ENCODE assay signal across 8 cellular contexts in genomic region chr14:50668008-50668851, GRCh38. TPM values are rescaled to one million over a fixed set of nuclear protein-coding genes. Genes with fewer than 3 reads are reported as not detected.
DNase-seq lines count a peak whose midpoint lies in the region; ATAC-seq and TF ChIP-seq lines count a peak whose summit lies in the region.

SAV1 (minus strand) TSS chr14:50668306; CDS start chr14:50667967, 339 bp downstream.

- CTCF ChIA-PET in CD8-positive, alpha-beta T cell (lab: Charles Lee): no interaction called here

- H3K4me1 ChIP-seq in CD8-positive, alpha-beta T cell (ENCODE audit: insufficient read depth, low read length): peaks cover 16% of the 10 kb centered on the region

- peak within 1 kb of the TSS; percentile 84 for H3K27ac Mint-ChIP-seq in CD8-positive, alpha-beta T cell

- no peaks in the 10 kb centered on the region for H3K27me3 ChIP-seq in CD8-positive, alpha-beta T cell (ENCODE audit: insufficient read depth, low read length)
- no peaks in the 10 kb centered on the region for H3K27me3 ChIP-seq in HL-60 (ENCODE audit: insufficient read depth, poor library complexity, severe bottlenecking)

- no peaks in the 10 kb centered on the region for H3K9me3 ChIP-seq in CD8-positive, alpha-beta T cell (ENCODE audit: low read length)

- ATAC-seq in CD8-positive, alpha-beta T cell: peak; percentile 38
- ATAC-seq in GM19438 (IDR thresholded peaks at IDR 0.05; ENCODE audit: low read depth, unreplicated experiment): peak; percentile 61

- H3K4me3 ChIP-seq in CD8-positive, alpha-beta T cell (ENCODE audit: low read depth, low read length): peak within 1 kb of the TSS; percentile 60
- H3K4me3 ChIP-seq in HL-60 (replicated peaks; ENCODE audit: insufficient read depth, low read length) (peak within 1 kb of the TSS; percentile 80), epithelial cell of proximal tubule (ENCODE audit: low read depth, low read length) (peak within 1 kb of the TSS; percentile 77)

- POLR2A ChIA-PET in CD8-positive, alpha-beta T cell (lab: Charles Lee): interaction anchor here (1.0 kb wide), 1 partner anchor 117 kb away, joined by 3 read pairs; no protein-coding TSS in a partner anchor

- H3K9me3 Mint-ChIP-seq in CD8-positive, alpha-beta T cell: no peaks in the 10 kb centered on the region

- no peak within 1 kb of the TSS for H3K4me3 Mint-ChIP-seq in CD8-positive, alpha-beta T cell

- intact Hi-C loops in CD8-positive, alpha-beta T cell (cut with DNase I, micrococcal nuclease): loop anchor here in 1 of 2 experiments (5.0 to 10.0 kb wide), 2 partner anchors 54 to 353 kb away; partner anchors contain the start of genes DMAC2L and L2HGDH

- peaks cover 20% of the 10 kb centered on the region for H3K4me1 Mint-ChIP-seq in CD8-positive, alpha-beta T cell (ENCODE audit: low read depth)

- no peaks in the 10 kb centered on the region for H3K36me3 ChIP-seq in CD8-positive, alpha-beta T cell (ENCODE audit: insufficient read depth, low read length)

- H3K36me3 Mint-ChIP-seq in CD8-positive, alpha-beta T cell: peaks cover 10% of the 10 kb centered on the region

- TF ChIP-seq CTCF in CD8-positive, alpha-beta T cell (IDR thresholded peaks at IDR 0.05): no peak
- no peak for TF ChIP-seq CTCF in HL-60 (IDR thresholded peaks at IDR 0.05; ENCODE audit: insufficient read depth, low read length)
- TF ChIP-seq CTCF in epithelial cell of proximal tubule (conservative IDR thresholded peaks at IDR 0.05; ENCODE audit: low read depth, low read length): no peak

- peak within 1 kb of the TSS; percentile 52 for H3K27ac ChIP-seq in CD8-positive, alpha-beta T cell (ENCODE audit: low read depth, low read length)
- peak within 1 kb of the TSS; percentile 60 for H3K27ac ChIP-seq in HL-60 (replicated peaks)

- no peaks in the 10 kb centered on the region for H3K27me3 Mint-ChIP-seq in CD8-positive, alpha-beta T cell (ENCODE audit: low read depth)

- DNase-seq in CD8-positive, alpha-beta T cell: peak; percentile 13 to 67 (median 39)
- DNase-seq in HL-60 (ENCODE audit: low read depth in 1 of 2, low spot score in 1 of 2): peak in 1 of 2 experiments; percentile 51
- peak; percentile 28 for DNase-seq in NOMO-1 treated with DMSO at 0.1 percent for 48 hours (lab: John Stamatoyannopoulos, UW; ENCODE audit: unreplicated experiment)
- peak; percentile 21 for DNase-seq in activated T-cell treated with anti-CD3 and anti-CD28 coated beads for 4 hours
- peak; percentile 63 for DNase-seq in epithelial cell of proximal tubule (ENCODE audit: low read depth)
- peak; percentile 75 for DNase-seq in mucosa of gallbladder (ENCODE audit: low spot score)
- peak; percentile 0 to 46 for DNase-seq in stimulated activated CD8-positive, alpha-beta memory T cell treated with anti-CD3 and anti-CD28 coated beads, Interleukin-7, amount 100 ng/mL, for 4 hours (ENCODE audit: low read depth in 2 of 2)

RNA-seq across cellular contexts. Expression of gene SAV1, which starts in this region (rescaled TPM):
- total RNA-seq in CD8-positive, alpha-beta T cell: 10 to 100 TPM; 13.1 to 13.4 TPM
- 29.0 and 32.6 TPM in 2 replicates for total RNA-seq in epithelial cell of proximal tubule
- 24.1 TPM for total RNA-seq in mucosa of gallbladder
